11 cellular contexts compared by ENCODE assay signal in the genomic region with DNA sequence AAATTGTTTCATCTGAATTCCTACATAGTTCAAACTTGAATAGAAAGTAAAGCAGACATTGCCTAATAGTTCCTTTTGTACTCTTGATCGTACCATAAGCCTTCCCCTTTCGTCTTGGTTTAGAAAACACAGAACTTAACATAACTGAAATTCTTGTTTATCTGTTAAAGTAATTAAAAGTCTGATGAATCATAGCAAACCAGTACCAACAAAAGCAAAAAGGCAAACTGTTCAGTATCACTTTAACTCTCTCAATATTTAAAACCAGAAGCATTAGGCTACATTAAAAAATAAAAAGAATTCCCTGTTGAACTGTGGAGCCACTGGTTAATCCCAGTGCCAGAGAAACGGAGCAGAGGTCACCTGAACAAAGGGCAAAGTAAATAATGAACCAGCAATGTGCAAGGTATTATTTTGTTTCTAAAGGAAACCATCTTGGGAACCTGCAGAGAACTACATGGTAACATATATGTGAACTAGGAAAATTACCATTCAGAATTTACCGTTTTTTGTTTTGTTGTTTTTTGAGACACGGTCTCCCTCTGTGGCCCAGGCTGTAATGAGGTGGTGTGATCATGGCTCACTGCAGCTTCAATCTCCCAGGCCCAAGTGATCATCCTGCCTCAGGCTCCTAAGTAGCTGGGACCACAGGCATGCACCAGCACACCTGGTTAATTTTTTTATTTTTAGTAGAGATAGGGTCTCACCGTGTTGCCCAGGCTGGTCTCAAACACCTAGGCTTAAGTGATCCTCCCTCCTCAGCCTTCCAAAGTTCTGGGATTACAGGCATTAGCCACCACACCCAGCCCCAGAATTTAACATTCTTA. TPM values are rescaled to one million over a fixed set of nuclear protein-coding genes. Genes with fewer than 3 reads are reported as not detected.
A peak's percentile ranks its signal among the peaks of the same experiment; 100 is the strongest.
DNase-seq lines count a peak whose midpoint lies in the region; ATAC-seq, FAIRE-seq and TF ChIP-seq lines count a peak whose summit lies in the region.
"Had no signal": no experiment of that assay in that cellular context is flagged by ENCODE, and none has a peak within 500 bp of the region (broad histone marks: within the 10 kb centered on the region; RNA-seq: fewer than 3 reads in every experiment).

No MANE protein-coding gene starts in this region.

- BruUV-seq in MCF 10A (replicated peaks; lab: Mats Ljungman, UMichigan): no TSS peak

- H3K4me3 ChIP-seq in kidney (ENCODE audit: low read length in 2 of 2): peak overlapping the region in 1 of 2 donors; percentile 3
- no peak overlapping the region for H3K4me3 ChIP-seq in spleen

- peaks cover 14 to 25% of the 10 kb centered on the region in 2 donors for H3K4me1 ChIP-seq in kidney (ENCODE audit: control insufficient read depth in 1 of 2, insufficient read depth in 1 of 2, low read depth in 1 of 2, low read length in 2 of 2)
- H3K4me1 ChIP-seq in spleen: peaks cover 6 to 61% (median 32%) of the 10 kb centered on the region in 6 donors

- no peak overlapping the region for H3K4me3 Mint-ChIP-seq in MCF 10A (ENCODE audit: unreplicated experiment)
- H3K4me3 Mint-ChIP-seq in stimulated activated naive B cell treated with anti-CD40 and anti-IgM and Interleukin-4, amounts not matched to agents 10 μg/mL and 1 μg/mL and 100 μg/mL, for 72 hours: no peak overlapping the region
- H3K4me3 Mint-ChIP-seq: T-cell had no signal

- TF ChIP-seq CTCF in MCF 10A (IDR thresholded peaks at IDR 0.05; ENCODE audit: unreplicated experiment) (no peak), kidney (IDR thresholded peaks at IDR 0.05; ENCODE audit: borderline replicate concordance, extremely low read depth, insufficient read depth) (no peak), spleen (IDR thresholded peaks at IDR 0.05 in 8 of 11, conservative IDR thresholded peaks at IDR 0.05 in 3 of 11) (no peak)

- peak overlapping the region; percentile 86 for H3K27ac Mint-ChIP-seq in MCF 10A (ENCODE audit: low read depth, unreplicated experiment)
- H3K27ac Mint-ChIP-seq in stimulated activated naive B cell treated with anti-CD40 and anti-IgM and Interleukin-4, amounts not matched to agents 10 μg/mL and 1 μg/mL and 100 μg/mL, for 72 hours: no peak overlapping the region
- H3K27ac Mint-ChIP-seq: T-cell had no signal

- no peaks in the 10 kb centered on the region for H3K27me3 Mint-ChIP-seq in MCF 10A (ENCODE audit: insufficient read depth, unreplicated experiment)
- H3K27me3 Mint-ChIP-seq in stimulated activated naive B cell treated with anti-CD40 and anti-IgM and Interleukin-4, amounts not matched to agents 10 μg/mL and 1 μg/mL and 100 μg/mL, for 72 hours: no peaks in the 10 kb centered on the region
- H3K27me3 Mint-ChIP-seq: T-cell had no signal

- ATAC-seq in stimulated activated naive B cell treated with anti-CD40 and anti-IgM and Interleukin-4, amounts not matched to agents 10 μg/mL and 1 μg/mL and 100 μg/mL, for 72 hours (replicated peaks): no peak
- ATAC-seq: T-cell had no signal

- no peaks in the 10 kb centered on the region for H3K9me3 Mint-ChIP-seq in MCF 10A (ENCODE audit: unreplicated experiment)
- H3K9me3 Mint-ChIP-seq in stimulated activated naive B cell treated with anti-CD40 and anti-IgM and Interleukin-4, amounts not matched to agents 10 μg/mL and 1 μg/mL and 100 μg/mL, for 72 hours: peaks cover 6 to 8% of the 10 kb centered on the region in 2 donors

- POLR2A ChIA-PET in MCF 10A (lab: Yijun Ruan, JAX): interaction anchor here (0.7 to 3.2 kb wide), 3 partner anchors 11 to 50 kb away, joined by 3 to 27 read pairs (median 4); a partner anchor contains a TSS

- H3K36me3 Mint-ChIP-seq in MCF 10A (ENCODE audit: insufficient read depth, unreplicated experiment): peaks cover 22% of the 10 kb centered on the region
- peaks cover 15 to 33% of the 10 kb centered on the region in 2 donors for H3K36me3 Mint-ChIP-seq in stimulated activated naive B cell treated with anti-CD40 and anti-IgM and Interleukin-4, amounts not matched to agents 10 μg/mL and 1 μg/mL and 100 μg/mL, for 72 hours

- H3K27me3 ChIP-seq in spleen (replicated peaks in 1 of 7): no peaks in the 10 kb centered on the region

- TF ChIP-seq POLR2A in spleen (IDR thresholded peaks at IDR 0.05): no peak

- CTCF ChIA-PET in MCF 10A (lab: Yijun Ruan, JAX): interaction anchor here (1.1 to 1.2 kb wide), 2 partner anchors 50 to 52 kb away, joined by 3 to 4 read pairs; no protein-coding TSS in a partner anchor

- WGBS in spleen, 5 donors: 52 to 67% (median 60%) methylated on average over 6 of the region's 6 CpGs

- H3K36me3 ChIP-seq in kidney (ENCODE audit: control insufficient read depth in 1 of 2, insufficient read depth in 2 of 2, low read length in 2 of 2) (peaks cover 3 to 8% of the 10 kb centered on the region in 2 donors), spleen (peaks cover 0 to 54% (median 19%) of the 10 kb centered on the region in 6 donors)

- no peak overlapping the region for H3K9ac ChIP-seq in kidney (ENCODE audit: low read length in 2 of 2)

- peaks cover 33% of the 10 kb centered on the region for H3K4me1 Mint-ChIP-seq in MCF 10A (ENCODE audit: insufficient read depth, unreplicated experiment)
- peaks cover 22 to 47% of the 10 kb centered on the region in 2 donors for H3K4me1 Mint-ChIP-seq in stimulated activated naive B cell treated with anti-CD40 and anti-IgM and Interleukin-4, amounts not matched to agents 10 μg/mL and 1 μg/mL and 100 μg/mL, for 72 hours

- H3K27ac ChIP-seq in kidney (ENCODE audit: low read depth in 2 of 2, low read length in 2 of 2) (peak overlapping the region; percentile 27 to 56), spleen (peak overlapping the region in 7 of 8 donors; percentile 45 to 73 (median 57))

- no peak for FAIRE-seq in kidney (lab: Jason Lieb, UNC)

- DNase-seq in HCEC 1CT (peak; percentile 58), MCF 10A (ENCODE audit: unreplicated experiment) (no peak), kidney (no peak), spleen (no peak), T-helper 9 cell (no peak), NCI-H187 (lab: John Stamatoyannopoulos, UW) (no peak), NCI-H2171 (lab: John Stamatoyannopoulos, UW) (no peak)
- DNase-seq in stimulated activated naive B cell treated with anti-CD40 and anti-IgM and Interleukin-4, amounts not matched to agents 10 μg/mL and 1 μg/mL and 100 μg/mL, for 72 hours: no peak
- DNase-seq: activated naive CD4-positive, alpha-beta T cell treated with anti-CD3 and anti-CD28 coated beads, Interleukin-2, amount 50 U/mL, for 16 hours; GOT3; T-cell had no signal

- H3K9me3 ChIP-seq in kidney (ENCODE audit: control insufficient read depth in 1 of 2, low read length in 2 of 2) (peaks cover 2 to 6% of the 10 kb centered on the region in 2 donors), spleen (peaks cover 0 to 22% (median 15%) of the 10 kb centered on the region in 8 donors)

- intact Hi-C loops in MCF 10A (cut with micrococcal nuclease) (no loop called here), kidney (cut with DNase I) (no loop called here), spleen (cut with DNase I; ENCODE audit: low total_unique reads) (loop anchor here (10.0 kb wide), 1 partner anchor 100 kb away; no protein-coding TSS in a partner anchor)

RNA-seq across cellular contexts. Expression of a gene that starts 17.1 kb away (rescaled TPM):
- total RNA-seq in MCF 10A (2022): not detected in 2 replicates
- not detected for total RNA-seq in kidney
- polyA plus RNA-seq in kidney (ENCODE audit: insufficient read depth, low read depth, low replicate concordance): not detected
- not detected for total RNA-seq in spleen
- not detected for polyA plus RNA-seq in spleen
- total RNA-seq: T-cell had no signal
